9 cellular contexts compared by ENCODE assay signal in the genomic region with DNA sequence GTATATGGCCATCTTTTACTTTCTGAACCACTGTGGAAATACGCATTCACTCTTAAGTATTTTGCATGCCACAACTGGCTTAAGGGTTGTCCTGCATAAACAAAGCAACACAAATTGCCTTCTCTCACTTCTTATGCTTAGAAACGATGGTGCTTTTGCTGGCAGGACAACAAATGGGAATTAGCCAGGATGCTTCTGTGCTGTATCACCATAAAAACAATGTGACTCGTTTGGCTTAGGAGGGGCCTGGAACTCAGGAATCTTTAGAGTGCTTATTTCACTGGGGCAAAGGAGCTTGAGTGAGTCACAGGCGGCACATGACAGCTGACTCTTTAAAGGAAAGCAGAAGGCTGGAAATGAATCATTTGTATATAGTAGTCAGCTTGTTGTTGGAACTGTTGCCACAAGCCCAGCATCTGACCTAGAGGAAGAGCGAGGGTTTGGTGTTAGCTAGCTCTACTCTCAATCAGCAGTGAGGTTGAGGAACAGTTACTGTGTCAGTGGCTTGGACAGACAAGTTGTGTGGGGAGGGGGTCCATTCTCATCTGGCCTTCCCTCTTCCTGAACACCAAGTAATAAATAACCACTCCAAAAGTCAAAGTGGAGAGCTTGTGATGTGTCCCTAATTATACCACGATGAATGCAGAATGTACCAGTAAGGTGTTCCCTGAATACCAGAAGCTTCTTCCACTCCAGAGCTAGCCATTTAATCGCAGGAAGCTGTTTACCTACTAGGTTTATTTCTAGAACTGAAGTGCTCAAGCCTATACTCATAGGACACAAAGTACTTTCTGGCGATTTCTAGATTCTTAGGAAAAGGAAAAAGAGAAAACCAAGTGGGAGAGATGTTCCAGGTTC.
DNase-seq lines count a peak whose midpoint lies in the region; ATAC-seq, FAIRE-seq and TF ChIP-seq lines count a peak whose summit lies in the region.
"Had no signal": no experiment of that assay in that cellular context is flagged by ENCODE, and none has a peak within 500 bp of the region (broad histone marks: within the 10 kb centered on the region; RNA-seq: fewer than 3 reads in every experiment).

No MANE protein-coding gene starts in this region.

- TF ChIP-seq POLR2A in GM12892 (IDR thresholded peaks at IDR 0.05; ENCODE audit: low read depth, low read length) = no peak

- no peak overlapping the region for H3K27ac Mint-ChIP-seq in CD4-positive, alpha-beta memory T cell
- H3K27ac Mint-ChIP-seq: IgD-negative memory B cell had no signal

- TF ChIP-seq CTCF in mammary epithelial cell (conservative IDR thresholded peaks at IDR 0.05 in 1 of 2, IDR thresholded peaks at IDR 0.05 in 1 of 2; ENCODE audit: extremely low read depth in 1 of 2, insufficient read depth in 1 of 2, low read depth in 1 of 2, low read length in 2 of 2) (no peak), kidney epithelial cell (IDR thresholded peaks at IDR 0.05; ENCODE audit: insufficient read depth, low read length, poor library complexity, severe bottlenecking) (no peak)

- H3K4me1 ChIP-seq in NT2/D1 (ENCODE audit: insufficient read depth, insufficient read length) (no peaks in the 10 kb centered on the region), mammary epithelial cell (ENCODE audit: insufficient read depth, low read length) (peaks cover 26% of the 10 kb centered on the region)
- no peaks in the 10 kb centered on the region for H3K4me1 ChIP-seq in CD4-positive, alpha-beta memory T cell (ENCODE audit: insufficient read depth, low read length)

- peak overlapping the region; percentile 71 for H3K4me2 ChIP-seq in mammary epithelial cell (ENCODE audit: insufficient read depth, low read depth, low read length)

- peak overlapping the region; percentile 99 for H3K27ac ChIP-seq in mammary epithelial cell (ENCODE audit: insufficient read depth, low read depth, low read length)
- H3K27ac ChIP-seq in CD4-positive, alpha-beta memory T cell (ENCODE audit: low read depth, low read length) = no peak overlapping the region

- POLR2A ChIA-PET in CD4-positive, alpha-beta memory T cell (lab: Charles Lee; ENCODE audit: partially characterized antibody) = no interaction called here

- H3K27me3 ChIP-seq in NT2/D1 (ENCODE audit: insufficient read depth, insufficient read length) = no peaks in the 10 kb centered on the region
- H3K27me3 ChIP-seq in mammary epithelial cell (ENCODE audit: insufficient read depth, low read length) = no peaks in the 10 kb centered on the region
- H3K27me3 ChIP-seq in kidney epithelial cell (ENCODE audit: control insufficient read depth, insufficient read depth, low read length) = no peaks in the 10 kb centered on the region
- no peaks in the 10 kb centered on the region for H3K27me3 ChIP-seq in CD4-positive, alpha-beta memory T cell (ENCODE audit: insufficient read depth, low read length)

- no peak for ATAC-seq in HG02623 (IDR thresholded peaks at IDR 0.05; ENCODE audit: unreplicated experiment)

- H3K36me3 ChIP-seq in NT2/D1 (ENCODE audit: insufficient read depth, insufficient read length, low read length) (peaks cover 5% of the 10 kb centered on the region), mammary epithelial cell (ENCODE audit: insufficient read depth, low read length) (peaks cover 7% of the 10 kb centered on the region), kidney epithelial cell (ENCODE audit: control insufficient read depth, insufficient read depth, low read length) (no peaks in the 10 kb centered on the region)
- H3K36me3 ChIP-seq in CD4-positive, alpha-beta memory T cell (ENCODE audit: insufficient read depth, low read length) = no peaks in the 10 kb centered on the region

- intact Hi-C loops in mammary epithelial cell (cut with micrococcal nuclease) = loop anchor here (1.0 to 2.0 kb wide), 6 partner anchors 8 to 292 kb away; a partner anchor contains a TSS
- intact Hi-C loops in CD4-positive, alpha-beta memory T cell (cut with micrococcal nuclease) = no loop called here

- dilution Hi-C loops in mammary epithelial cell (cut with HindIII; ENCODE audit: low sequenced_read_pairs) = no loop called here

- H2AFZ ChIP-seq in mammary epithelial cell (ENCODE audit: low read depth, low read length) = peak overlapping the region; percentile 15

- no peaks in the 10 kb centered on the region for H3K9me3 Mint-ChIP-seq in CD4-positive, alpha-beta memory T cell
- H3K9me3 Mint-ChIP-seq: IgD-negative memory B cell had no signal

- no peaks in the 10 kb centered on the region for H4K20me1 ChIP-seq in mammary epithelial cell (ENCODE audit: insufficient read depth, low read length)

- H3K79me2 ChIP-seq in mammary epithelial cell (ENCODE audit: insufficient read depth, low read length) = no peaks in the 10 kb centered on the region

- CTCF ChIA-PET in mammary epithelial cell (lab: Charles Lee; ENCODE audit: low non-redundant PET) = interaction anchor here (0.6 to 0.7 kb wide), 2 partner anchors 29 to 910 kb away, joined by 3 to 4 read pairs; no protein-coding TSS in a partner anchor
- CTCF ChIA-PET in CD4-positive, alpha-beta memory T cell (lab: Charles Lee; ENCODE audit: partially characterized antibody) = interaction anchor here (0.5 kb wide), 1 partner anchor 480 kb away, joined by 4 read pairs; no protein-coding TSS in a partner anchor

- H3K4me3 Mint-ChIP-seq in CD4-positive, alpha-beta memory T cell = no peak overlapping the region

- H3K9ac ChIP-seq in NT2/D1 (ENCODE audit: insufficient read length, low read depth) (no peak overlapping the region), mammary epithelial cell (ENCODE audit: insufficient read depth, low read length) (peak overlapping the region; percentile 95)

- H3K4me3 ChIP-seq in NT2/D1 (ENCODE audit: insufficient read length, low read depth) (no peak overlapping the region), mammary epithelial cell (replicated peaks in 1 of 3; ENCODE audit: insufficient read depth in 1 of 3, low read depth in 2 of 3, low read length in 3 of 3) (peak overlapping the region in 2 of 3 experiments; percentile 9 to 26), kidney epithelial cell (ENCODE audit: low read depth, low read length) (no peak overlapping the region)
- no peak overlapping the region for H3K4me3 ChIP-seq in CD4-positive, alpha-beta memory T cell (ENCODE audit: low read length in 2 of 2)

- DNase-seq in G401 (ENCODE audit: low spot score) (peak; percentile 74), NT2/D1 (ENCODE audit: low read depth, low spot score) (peak; percentile 77), mammary epithelial cell (peak; percentile 100), kidney epithelial cell (ENCODE audit: low read depth) (peak; percentile 99), GM12892 (ENCODE audit: insufficient read length) (no peak)
- peak; percentile 14 for DNase-seq in stimulated activated CD4-positive, alpha-beta T cell treated with anti-CD3 and anti-CD28 coated beads, Interleukin-2, amount 100 ng/mL, for 4 hours (ENCODE audit: low read depth)
- no peak for DNase-seq in CD4-positive, alpha-beta memory T cell

- BruUV-seq in mammary epithelial cell (replicated peaks; lab: Mats Ljungman, UMichigan) = TSS peak; percentile 86

- 28% methylated on average over 8 of the region's 8 CpGs for WGBS in mammary epithelial cell (ENCODE audit: low coverage, missing lambda C conversion rate)

- H3K4me1 Mint-ChIP-seq in CD4-positive, alpha-beta memory T cell = peaks cover 0 to 10% (median 1%) of the 10 kb centered on the region in 4 donors
- H3K4me1 Mint-ChIP-seq: IgD-negative memory B cell had no signal

- no peak for FAIRE-seq in GM12892 (lab: Jason Lieb, UNC)

- H3K36me3 Mint-ChIP-seq in CD4-positive, alpha-beta memory T cell = peaks cover 30 to 38% of the 10 kb centered on the region in 2 donors

- no peaks in the 10 kb centered on the region for H3K27me3 Mint-ChIP-seq in CD4-positive, alpha-beta memory T cell
- H3K27me3 Mint-ChIP-seq: IgD-negative memory B cell had no signal

- in situ Hi-C loops in G401 (cut with HindIII; ENCODE audit: low sequenced_read_pairs) (no loop called here), mammary epithelial cell (cut with MboI; ENCODE audit: low sequenced_read_pairs in 2 of 2) (no loop called here)

- H3K9me3 ChIP-seq in NT2/D1 (ENCODE audit: insufficient read depth, low read length) (no peaks in the 10 kb centered on the region; the same call in 1 of the 2 replicates), mammary epithelial cell (replicated peaks; ENCODE audit: insufficient read depth, low read length) (no peaks in the 10 kb centered on the region)
- no peaks in the 10 kb centered on the region for H3K9me3 ChIP-seq in CD4-positive, alpha-beta memory T cell (ENCODE audit: control insufficient read depth in 1 of 2, low read length in 2 of 2)

Comparison
In these comparisons a context has a peak if more than half of its experiments do, and no peak if none do; other contexts are left out.
1. DNase-seq: peak in G401 (single experiment), NT2/D1 (single experiment), mammary epithelial cell (single experiment), kidney epithelial cell (single experiment) and stimulated activated CD4-positive, alpha-beta T cell treated with anti-CD3 and anti-CD28 coated beads, Interleukin-2, amount 100 ng/mL, for 4 hours (single experiment); none in CD4-positive, alpha-beta memory T cell (0 of 5) and GM12892 (single experiment).
2. H3K4me3 ChIP-seq: peak in mammary epithelial cell (2 of 3); none in NT2/D1 (single experiment), kidney epithelial cell (single experiment) and CD4-positive, alpha-beta memory T cell (0 of 2).